6 cellular contexts compared by ENCODE assay signal in the genomic region with DNA sequence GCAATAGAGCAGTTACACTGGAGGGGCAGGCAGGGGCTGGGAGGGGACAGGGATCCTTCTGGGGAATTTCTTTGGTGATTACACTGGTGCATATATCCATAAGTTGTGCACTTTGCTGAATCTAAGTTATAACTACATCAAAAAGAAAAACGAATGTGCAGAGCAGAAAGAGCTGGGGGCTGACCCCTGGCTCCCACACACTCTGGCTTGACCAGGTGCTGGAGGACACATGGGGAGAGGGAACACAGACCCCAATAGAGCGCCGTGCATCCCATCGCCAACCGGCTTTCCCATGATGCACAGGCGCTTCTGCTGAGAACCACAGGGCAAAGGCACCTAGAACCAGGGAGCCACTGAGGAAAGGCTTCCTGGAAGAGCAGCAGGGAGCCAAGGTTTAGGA.
DNase-seq lines count a peak whose midpoint lies in the region; ATAC-seq and TF ChIP-seq lines count a peak whose summit lies in the region.
"Not testable (repeated sequence)": the region's sequence is repeated elsewhere in the genome, so short reads cannot be mapped to it uniquely, and the experiment has no call there.

No MANE protein-coding gene starts in this region.

- not testable (repeated sequence) for H3K9me3 ChIP-seq in CD4-positive, CD25-positive, alpha-beta regulatory T cell (ENCODE audit: control insufficient read depth in 2 of 2, low read length in 2 of 2); spleen

- H3K4me1 ChIP-seq in CD4-positive, CD25-positive, alpha-beta regulatory T cell (ENCODE audit: control insufficient read depth, insufficient read depth, low read length, poor library complexity, severe bottlenecking): peaks cover 60% of the 10 kb centered on the region
- peaks cover 16 to 67% (median 49%) of the 10 kb centered on the region in 6 donors for H3K4me1 ChIP-seq in spleen

- WGBS in spleen, 5 donors: 82 to 94% (median 90%) methylated on average over 6 of the region's 6 CpGs

- CTCF ChIA-PET in activated naive CD4-positive, alpha-beta T cell treated with anti-CD3 and anti-CD28 coated beads, Interleukin-2, amount 10 ng/mL, durations not matched to agents 7 days and 5 days (lab: Charles Lee): interaction anchor here (0.5 to 1.1 kb wide), 2 partner anchors 131 to 378 kb away, joined by 3 read pairs; no protein-coding TSS in a partner anchor

- not testable (repeated sequence) for H3K4me3 ChIP-seq in CD4-positive, CD25-positive, alpha-beta regulatory T cell (ENCODE audit: low read depth, low read length); spleen

- H3K36me3 Mint-ChIP-seq in CD4-positive, CD25-positive, alpha-beta regulatory T cell; activated naive CD4-positive, alpha-beta T cell treated with anti-CD3 and anti-CD28 coated beads, Interleukin-2, amount 10 ng/mL, durations not matched to agents 7 days and 5 days; effector memory CD8-positive, alpha-beta T cell (ENCODE audit: insufficient read depth); immature natural killer cell; naive B cell: not testable (repeated sequence)

- TF ChIP-seq CTCF in spleen (IDR thresholded peaks at IDR 0.05 in 8 of 11, conservative IDR thresholded peaks at IDR 0.05 in 3 of 11): not testable (repeated sequence)

- ATAC-seq in CD4-positive, CD25-positive, alpha-beta regulatory T cell (ENCODE audit: low read depth in 2 of 2); effector memory CD8-positive, alpha-beta T cell (replicated peaks); naive B cell (ENCODE audit: low read depth in 2 of 2): not testable (repeated sequence)

- not testable (repeated sequence) for H3K27ac ChIP-seq in CD4-positive, CD25-positive, alpha-beta regulatory T cell (ENCODE audit: insufficient read depth, low read length, poor library complexity, severe bottlenecking); spleen

- H3K9me3 Mint-ChIP-seq in CD4-positive, CD25-positive, alpha-beta regulatory T cell; activated naive CD4-positive, alpha-beta T cell treated with anti-CD3 and anti-CD28 coated beads, Interleukin-2, amount 10 ng/mL, durations not matched to agents 7 days and 5 days; effector memory CD8-positive, alpha-beta T cell; immature natural killer cell; naive B cell: not testable (repeated sequence)

- peaks cover 0 to 57% (median 27%) of the 10 kb centered on the region in 4 donors for H3K4me1 Mint-ChIP-seq in CD4-positive, CD25-positive, alpha-beta regulatory T cell
- peaks cover 29% of the 10 kb centered on the region for H3K4me1 Mint-ChIP-seq in activated naive CD4-positive, alpha-beta T cell treated with anti-CD3 and anti-CD28 coated beads, Interleukin-2, amount 10 ng/mL, durations not matched to agents 7 days and 5 days
- peaks cover 35 to 45% of the 10 kb centered on the region in 2 donors for H3K4me1 Mint-ChIP-seq in effector memory CD8-positive, alpha-beta T cell (ENCODE audit: low read depth in 2 of 2)
- H3K4me1 Mint-ChIP-seq in immature natural killer cell (peaks cover 56 to 57% of the 10 kb centered on the region in 2 donors), naive B cell (peaks cover 51 to 68% (median 61%) of the 10 kb centered on the region in 3 donors)

- H3K27ac Mint-ChIP-seq in CD4-positive, CD25-positive, alpha-beta regulatory T cell: peak overlapping the region in 2 of 3 donors; percentile 47 to 52
- H3K27ac Mint-ChIP-seq in activated naive CD4-positive, alpha-beta T cell treated with anti-CD3 and anti-CD28 coated beads, Interleukin-2, amount 10 ng/mL, durations not matched to agents 7 days and 5 days: peak overlapping the region; percentile 58
- H3K27ac Mint-ChIP-seq in effector memory CD8-positive, alpha-beta T cell; immature natural killer cell: not testable (repeated sequence)
- H3K27ac Mint-ChIP-seq in naive B cell: peak overlapping the region in 1 of 6 donors; percentile 15

- H3K27me3 ChIP-seq in CD4-positive, CD25-positive, alpha-beta regulatory T cell (ENCODE audit: control insufficient read depth, insufficient read depth, low read length): not testable (repeated sequence)
- peaks cover 0 to 92% (median 4%) of the 10 kb centered on the region in 7 donors for H3K27me3 ChIP-seq in spleen (replicated peaks in 1 of 7)

- intact Hi-C loops in spleen (cut with DNase I; ENCODE audit: low total_unique reads): not testable (repeated sequence)

- not testable (repeated sequence) for TF ChIP-seq POLR2A in spleen (IDR thresholded peaks at IDR 0.05)

- DNase-seq in CD4-positive, CD25-positive, alpha-beta regulatory T cell; activated naive CD4-positive, alpha-beta T cell treated with anti-CD3 and anti-CD28 coated beads, Interleukin-2, amount 10 ng/mL, durations not matched to agents 7 days and 5 days; effector memory CD8-positive, alpha-beta T cell; immature natural killer cell; naive B cell: not testable (repeated sequence)
- DNase-seq in spleen: peak; percentile 62

- H3K27me3 Mint-ChIP-seq in CD4-positive, CD25-positive, alpha-beta regulatory T cell: peaks cover 22% of the 10 kb centered on the region
- peaks cover 57% of the 10 kb centered on the region for H3K27me3 Mint-ChIP-seq in activated naive CD4-positive, alpha-beta T cell treated with anti-CD3 and anti-CD28 coated beads, Interleukin-2, amount 10 ng/mL, durations not matched to agents 7 days and 5 days
- H3K27me3 Mint-ChIP-seq in effector memory CD8-positive, alpha-beta T cell: peaks cover 8 to 34% of the 10 kb centered on the region in 2 donors
- H3K27me3 Mint-ChIP-seq in immature natural killer cell (ENCODE audit: low read depth in 3 of 3): peaks cover 3 to 15% (median 5%) of the 10 kb centered on the region in 3 donors
- peaks cover 26 to 49% (median 37%) of the 10 kb centered on the region in 3 donors for H3K27me3 Mint-ChIP-seq in naive B cell

- H3K36me3 ChIP-seq in CD4-positive, CD25-positive, alpha-beta regulatory T cell (ENCODE audit: control insufficient read depth, insufficient read depth, low read length); spleen: not testable (repeated sequence)

- H3K4me3 Mint-ChIP-seq in CD4-positive, CD25-positive, alpha-beta regulatory T cell: peak overlapping the region in 3 of 4 donors; percentile 39 to 54 (median 52)
- not testable (repeated sequence) for H3K4me3 Mint-ChIP-seq in activated naive CD4-positive, alpha-beta T cell treated with anti-CD3 and anti-CD28 coated beads, Interleukin-2, amount 10 ng/mL, durations not matched to agents 7 days and 5 days
- H3K4me3 Mint-ChIP-seq in effector memory CD8-positive, alpha-beta T cell: peak overlapping the region; percentile 66 to 67
- H3K4me3 Mint-ChIP-seq in immature natural killer cell: peak overlapping the region in 3 of 5 donors; percentile 47 to 71 (median 57)
- peak overlapping the region in 5 of 8 donors; percentile 3 to 83 (median 59) for H3K4me3 Mint-ChIP-seq in naive B cell
